Comparison of ENCODE assay signal across 20 cellular contexts in the genomic region with DNA sequence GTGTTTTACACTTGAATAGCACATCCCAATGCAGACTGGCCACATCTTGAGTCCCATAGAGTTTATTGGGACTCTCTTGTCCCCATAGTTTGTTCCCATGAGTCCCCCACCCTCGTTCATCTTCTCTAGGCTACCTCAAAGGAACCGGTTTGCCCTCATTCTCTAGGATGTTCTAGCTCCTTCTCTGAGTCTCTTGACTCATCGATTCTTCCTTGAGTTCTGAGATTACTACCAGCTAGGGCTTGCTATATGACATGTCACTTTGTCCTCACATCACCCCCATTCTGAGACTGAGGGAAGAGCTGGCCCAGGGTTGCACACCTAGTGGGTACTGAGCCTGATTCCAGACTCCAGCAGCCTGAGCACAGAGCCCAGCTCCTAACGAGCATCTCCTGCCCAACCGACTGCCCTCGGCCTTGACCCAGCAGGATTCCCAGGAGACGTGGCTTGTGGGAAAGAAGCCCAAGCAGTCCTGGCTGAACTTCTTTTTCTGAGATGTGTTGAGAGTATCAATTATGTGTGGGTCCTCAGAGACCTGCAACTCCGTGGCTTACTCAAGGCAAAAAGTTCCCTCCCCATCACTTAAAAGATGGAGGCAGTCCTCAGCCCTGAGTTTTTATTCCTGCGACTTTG. TPM values are rescaled to one million over a fixed set of nuclear protein-coding genes. Genes with fewer than 3 reads are reported as not detected.
"Had no signal": no experiment of that assay in that cellular context is flagged by ENCODE, and none has a peak within 500 bp of the region (broad histone marks: within the 10 kb centered on the region; RNA-seq: fewer than 3 reads in every experiment).

No MANE protein-coding gene starts in this region.

- H3K9me3 Mint-ChIP-seq: activated CD4-positive, alpha-beta T cell treated with anti-CD3 and anti-CD28 coated beads, Interleukin-2, amount 10 ng/mL, durations not matched to agents 7 days and 5 days; activated naive CD4-positive, alpha-beta T cell treated with anti-CD3 and anti-CD28 coated beads, Interleukin-2, amount 50 U/mL, for 24 hours; naive thymus-derived CD4-positive, alpha-beta T cell; neural progenitor cell; stimulated activated naive CD8-positive, alpha-beta T cell treated with anti-CD3 and anti-CD28 coated beads, Interleukin-15, amount 100 ng/mL, for 72 hours; T-helper 1 cell treated with Interleukin-12 subunit alpha and Interleukin-12 subunit beta and Interleukin-4 antibody, amounts not matched to agents 30 μg/mL and 1 μg/mL, for 36 hours had no signal

- H3K27ac Mint-ChIP-seq: activated CD4-positive, alpha-beta T cell treated with anti-CD3 and anti-CD28 coated beads, Interleukin-2, amount 10 ng/mL, durations not matched to agents 7 days and 5 days; activated CD8-positive, alpha-beta T cell treated with anti-CD3 and anti-CD28 coated beads, Interleukin-2, amount 10 ng/mL, durations not matched to agents 7 days and 5 days; activated naive CD4-positive, alpha-beta T cell treated with anti-CD3 and anti-CD28 coated beads, Interleukin-2, amount 50 U/mL, for 24 hours; naive thymus-derived CD4-positive, alpha-beta T cell; neural progenitor cell; stimulated activated naive CD8-positive, alpha-beta T cell treated with anti-CD3 and anti-CD28 coated beads, Interleukin-15, amount 100 ng/mL, for 72 hours; T-helper 1 cell treated with Interleukin-12 subunit alpha and Interleukin-12 subunit beta and Interleukin-4 antibody, amounts not matched to agents 30 μg/mL and 1 μg/mL, for 36 hours had no signal

- H3K36me3 Mint-ChIP-seq: activated naive CD4-positive, alpha-beta T cell treated with anti-CD3 and anti-CD28 coated beads, Interleukin-2, amount 50 U/mL, for 24 hours; naive thymus-derived CD4-positive, alpha-beta T cell had no signal

- H3K27me3 Mint-ChIP-seq: activated naive CD4-positive, alpha-beta T cell treated with anti-CD3 and anti-CD28 coated beads, Interleukin-2, amount 50 U/mL, for 24 hours; stimulated activated naive CD8-positive, alpha-beta T cell treated with anti-CD3 and anti-CD28 coated beads, Interleukin-15, amount 100 ng/mL, for 72 hours had no signal

- H3K4me3 ChIP-seq: gastrocnemius medialis, neural progenitor cell, pancreas, smooth muscle cell, upper lobe of right lung had no signal

- H3K4me3 Mint-ChIP-seq: activated CD4-positive, alpha-beta T cell treated with anti-CD3 and anti-CD28 coated beads, Interleukin-2, amount 10 ng/mL, durations not matched to agents 7 days and 5 days; activated CD8-positive, alpha-beta T cell treated with anti-CD3 and anti-CD28 coated beads, Interleukin-2, amount 10 ng/mL, durations not matched to agents 7 days and 5 days; activated naive CD4-positive, alpha-beta T cell treated with anti-CD3 and anti-CD28 coated beads, Interleukin-2, amount 50 U/mL, for 24 hours; naive thymus-derived CD4-positive, alpha-beta T cell; neural progenitor cell; stimulated activated naive CD8-positive, alpha-beta T cell treated with anti-CD3 and anti-CD28 coated beads, Interleukin-15, amount 100 ng/mL, for 72 hours; T-helper 1 cell treated with Interleukin-12 subunit alpha and Interleukin-12 subunit beta and Interleukin-4 antibody, amounts not matched to agents 30 μg/mL and 1 μg/mL, for 36 hours had no signal

- H3K27ac ChIP-seq: gastrocnemius medialis, neural progenitor cell, upper lobe of right lung had no signal

- H3K4me1 ChIP-seq: gastrocnemius medialis had no signal

- DNase-seq: activated CD4-positive, alpha-beta T cell treated with anti-CD3 and anti-CD28 coated beads, Interleukin-2, amount 10 ng/mL, durations not matched to agents 7 days and 5 days; activated CD8-positive, alpha-beta T cell treated with anti-CD3 and anti-CD28 coated beads, Interleukin-2, amount 10 ng/mL, durations not matched to agents 7 days and 5 days; activated gamma-delta T cell; activated T-cell treated with anti-CD3 and anti-CD28 coated beads, Interleukin-2, amount 50 U/mL, for 48 hours; dermis blood vessel endothelial cell; effector memory CD4-positive, alpha-beta T cell; gastrocnemius medialis; kidney glomerular epithelial cell; mesendoderm; naive thymus-derived CD4-positive, alpha-beta T cell; pancreas; stimulated activated CD4-positive, alpha-beta T cell treated with anti-CD3 and anti-CD28 coated beads, Interleukin-4, amount 100 ng/mL, for 1 hour; stimulated activated naive CD8-positive, alpha-beta T cell treated with anti-CD3 and anti-CD28 coated beads, Interleukin-15, amount 100 ng/mL, for 72 hours; upper lobe of right lung had no signal

- H3K36me3 ChIP-seq: gastrocnemius medialis, neural progenitor cell, pancreas, upper lobe of right lung had no signal

- H3K27me3 ChIP-seq: gastrocnemius medialis, neural progenitor cell, pancreas, upper lobe of right lung had no signal

- ATAC-seq: activated CD4-positive, CD25-positive, alpha-beta regulatory T cell treated with anti-CD3 and anti-CD28 coated beads, Interleukin-2, amount 50 U/mL, for 24 hours; activated CD8-positive, alpha-beta T cell treated with anti-CD3 and anti-CD28 coated beads, Interleukin-2, amount 10 ng/mL, durations not matched to agents 7 days and 5 days; gastrocnemius medialis; naive thymus-derived CD4-positive, alpha-beta T cell; pancreas; sciatic nerve; stimulated activated naive CD8-positive, alpha-beta T cell treated with anti-CD3 and anti-CD28 coated beads, Interleukin-15, amount 100 ng/mL, for 72 hours; upper lobe of right lung had no signal

- H3K9me3 ChIP-seq: gastrocnemius medialis, pancreas, upper lobe of right lung had no signal

- H3K4me1 Mint-ChIP-seq: activated CD4-positive, alpha-beta T cell treated with anti-CD3 and anti-CD28 coated beads, Interleukin-2, amount 10 ng/mL, durations not matched to agents 7 days and 5 days; activated naive CD4-positive, alpha-beta T cell treated with anti-CD3 and anti-CD28 coated beads, Interleukin-2, amount 50 U/mL, for 24 hours; naive thymus-derived CD4-positive, alpha-beta T cell; stimulated activated naive CD8-positive, alpha-beta T cell treated with anti-CD3 and anti-CD28 coated beads, Interleukin-15, amount 100 ng/mL, for 72 hours had no signal

RNA-seq across cellular contexts. Expression of a gene that starts 42.0 kb away (rescaled TPM):
- total RNA-seq: activated CD4-positive, alpha-beta T cell treated with anti-CD3 and anti-CD28 coated beads, Interleukin-2, amount 10 ng/mL, durations not matched to agents 7 days and 5 days had no signal

RNA-seq across cellular contexts. Expression of a gene that starts 51.5 kb away (rescaled TPM):
- total RNA-seq: activated CD4-positive, alpha-beta T cell treated with anti-CD3 and anti-CD28 coated beads, Interleukin-2, amount 10 ng/mL, durations not matched to agents 7 days and 5 days; gastrocnemius medialis; smooth muscle cell had no signal
